ENCODE assay signal across 15 cellular contexts in genomic region chr4:89100853-89101252, GRCh38. TPM values are rescaled to one million over a fixed set of nuclear protein-coding genes. Genes with fewer than 3 reads are reported as not detected.
DNase-seq lines count a peak whose midpoint lies in the region; ATAC-seq, FAIRE-seq and TF ChIP-seq lines count a peak whose summit lies in the region.
"Had no signal": no experiment of that assay in that cellular context is flagged by ENCODE, and none has a peak within 500 bp of the region (broad histone marks: within the 10 kb centered on the region; RNA-seq: fewer than 3 reads in every experiment).

No MANE protein-coding gene starts in this region.

- H3K9ac ChIP-seq in GM12878 (ENCODE audit: control insufficient read depth, insufficient read depth, low read length) = peak overlapping the region; percentile 63

- no peaks in the 10 kb centered on the region for H3K27me3 ChIP-seq in GM12878 (replicated peaks in 1 of 2; ENCODE audit: control insufficient read depth in 2 of 2, insufficient read depth in 2 of 2, low read length in 1 of 2)
- H3K27me3 ChIP-seq: body of pancreas, left lung had no signal

- POLR2A ChIA-PET in GM12878 (lab: Charles Lee) = interaction anchor here (2.0 to 3.5 kb wide), 2 partner anchors 32 to 45 kb away, joined by 6 to 15 read pairs; partner anchors contain the start of gene FAM13A

- no peaks in the 10 kb centered on the region; the same call in 1 of the 3 replicates for H3K9me3 ChIP-seq in GM12878 (replicated peaks; ENCODE audit: control insufficient read depth, insufficient read depth, low read length)
- H3K9me3 ChIP-seq: body of pancreas, left lung had no signal

- no peak overlapping the region for H3K4me3 Mint-ChIP-seq in activated T-cell treated with anti-CD3 and anti-CD28 coated beads, Interleukin-2, amount 50 U/mL, for 24 hours
- no peak overlapping the region for H3K4me3 Mint-ChIP-seq in T-helper 2 cell treated with Interferon-gamma antibody and Interleukin-4, amounts not matched to agents 5 μg/mL and 100 μg/mL, for 36 hours

- ATAC-seq in GM21515 (IDR thresholded peaks at IDR 0.05; ENCODE audit: unreplicated experiment) (peak; percentile 21), HG02973 (IDR thresholded peaks at IDR 0.05; ENCODE audit: unreplicated experiment) (peak; percentile 3), GM12878 (peak; percentile 57)
- ATAC-seq: body of pancreas, left lung had no signal

- H3K36me3 ChIP-seq in GM12878 (ENCODE audit: control insufficient read depth in 2 of 2, insufficient read depth in 2 of 2, low read length in 1 of 2) = no peaks in the 10 kb centered on the region
- H3K36me3 ChIP-seq: left lung had no signal

- H3K27me3 Mint-ChIP-seq in activated T-cell treated with anti-CD3 and anti-CD28 coated beads, Interleukin-2, amount 50 U/mL, for 24 hours = peaks cover 5% of the 10 kb centered on the region
- H3K27me3 Mint-ChIP-seq in T-helper 2 cell treated with Interferon-gamma antibody and Interleukin-4, amounts not matched to agents 5 μg/mL and 100 μg/mL, for 36 hours (ENCODE audit: low read depth) = peaks cover 3% of the 10 kb centered on the region

- H2AFZ ChIP-seq in GM12878 (ENCODE audit: control insufficient read depth, low read depth, low read length) = peak overlapping the region; percentile 85

- TF ChIP-seq EP300 in GM12878 (IDR thresholded peaks at IDR 0.05; ENCODE audit: borderline replicate concordance in 1 of 2, control insufficient read depth in 1 of 2, low read depth in 2 of 2, low read length in 2 of 2) = no peak

- in situ Hi-C loops in GM12878 (cut with MboI) = no loop called here

- peak overlapping the region; percentile 95 for H3K27ac ChIP-seq in GM12878 (ENCODE audit: control insufficient read depth, insufficient read depth)
- H3K27ac ChIP-seq: body of pancreas, left lung had no signal

- CTCF ChIA-PET in GM12878 (lab: Yijun Ruan, JAX) = interaction anchor here (0.7 to 3.7 kb wide), 8 partner anchors 11 to 561 kb away, joined by 3 to 9 read pairs (median 4); partner anchors contain the start of gene FAM13A

- RAD21 ChIA-PET in GM12878 (lab: Charles Lee; ENCODE audit: unreplicated experiment) = interaction anchor here (0.6 to 2.1 kb wide), 8 partner anchors 13 to 280 kb away, joined by 3 to 40 read pairs (median 6); partner anchors contain the start of gene FAM13A

- WGBS in GM12878 (ENCODE audit: insufficient coverage, insufficient replicate concordance, low lambda C conversion rate, missing lambda C conversion rate) = 32% methylated on average over 3 of the region's 3 CpGs

- TF ChIP-seq RAD21 in GM12878 (IDR thresholded peaks at IDR 0.05; ENCODE audit: insufficient read depth, low read depth, low read length) = no peak

- H3K79me2 ChIP-seq in GM12878 (ENCODE audit: control insufficient read depth, insufficient read depth, low read length) = no peaks in the 10 kb centered on the region

- H3K4me1 ChIP-seq in GM12878 (ENCODE audit: control insufficient read depth, insufficient read depth, low read length) = peaks cover 7% of the 10 kb centered on the region
- H3K4me1 ChIP-seq: body of pancreas, left lung had no signal

- no peaks in the 10 kb centered on the region for H4K20me1 ChIP-seq in GM12878 (ENCODE audit: control insufficient read depth, insufficient read depth)

- no peak overlapping the region for H3K4me3 ChIP-seq in GM12878
- H3K4me3 ChIP-seq: body of pancreas, left lung, skin epidermis had no signal

- BruUV-seq in GM12878 (replicated peaks; lab: Mats Ljungman, UMichigan) = TSS peak; percentile 94

- no peaks in the 10 kb centered on the region for H3K9me3 Mint-ChIP-seq in activated T-cell treated with anti-CD3 and anti-CD28 coated beads, Interleukin-2, amount 50 U/mL, for 24 hours
- H3K9me3 Mint-ChIP-seq in T-helper 2 cell treated with Interferon-gamma antibody and Interleukin-4, amounts not matched to agents 5 μg/mL and 100 μg/mL, for 36 hours = no peaks in the 10 kb centered on the region

- peaks cover 23% of the 10 kb centered on the region for H3K4me1 Mint-ChIP-seq in activated T-cell treated with anti-CD3 and anti-CD28 coated beads, Interleukin-2, amount 50 U/mL, for 24 hours (ENCODE audit: low read depth)
- H3K4me1 Mint-ChIP-seq in T-helper 2 cell treated with Interferon-gamma antibody and Interleukin-4, amounts not matched to agents 5 μg/mL and 100 μg/mL, for 36 hours (ENCODE audit: low read depth) = peaks cover 3% of the 10 kb centered on the region

- SMC1A ChIA-PET in GM12878 (lab: Charles Lee; ENCODE audit: uncharacterized antibody, unreplicated experiment) = interaction anchor here (0.6 to 6.6 kb wide), 11 partner anchors 10 to 488 kb away, joined by 3 to 58 read pairs (median 4); partner anchors contain the start of gene FAM13A

- no peak for TF ChIP-seq CTCF in GM12878 (IDR thresholded peaks at IDR 0.05 in 2 of 3, conservative IDR thresholded peaks at IDR 0.05 in 1 of 3; ENCODE audit: control insufficient read depth in 2 of 3, extremely low read depth in 1 of 3, insufficient read depth in 1 of 3, low read depth in 3 of 3, low read length in 3 of 3)

- FAIRE-seq in GM12878 (lab: Jason Lieb, UNC) = no peak
- FAIRE-seq: endometrium had no signal

- no peak for DNase-seq in activated T-cell treated with anti-CD3 and anti-CD28 coated beads, Interleukin-2, amount 50 U/mL, for 24 hours
- no peak for DNase-seq in activated T-cell treated with anti-CD3 and anti-CD28 coated beads, Interleukin-2, amount 50 U/mL, for 1 hour
- DNase-seq in GM12878 (ENCODE audit: low read depth, low spot score) (no peak), NCI-H1436 treated with DMSO at 0.1 percent for 48 hours (lab: John Stamatoyannopoulos, UW) (no peak), HuH-7.5 (ENCODE audit: low spot score) (no peak)
- no peak for DNase-seq in T-helper 2 cell treated with Interferon-gamma antibody and Interleukin-4, amounts not matched to agents 5 μg/mL and 100 μg/mL, for 36 hours (ENCODE audit: low spot score)
- DNase-seq: body of pancreas, H7, left lung, NCI-H1417 treated with DMSO at 0.1 percent for 48 hours, NCI-H524 treated with DMSO at 0.1 percent for 48 hours had no signal

- intact Hi-C loops in GM12878 (cut with micrococcal nuclease; ENCODE audit: unreplicated experiment) = loop anchor here (2.0 kb wide), 1 partner anchor 20 kb away; no protein-coding TSS in a partner anchor

- H3K4me2 ChIP-seq in GM12878 (ENCODE audit: control insufficient read depth, insufficient read depth) = peak overlapping the region; percentile 84

- no peaks in the 10 kb centered on the region for H3K36me3 Mint-ChIP-seq in activated T-cell treated with anti-CD3 and anti-CD28 coated beads, Interleukin-2, amount 50 U/mL, for 24 hours (ENCODE audit: low read depth)
- H3K36me3 Mint-ChIP-seq in T-helper 2 cell treated with Interferon-gamma antibody and Interleukin-4, amounts not matched to agents 5 μg/mL and 100 μg/mL, for 36 hours (ENCODE audit: low read depth) = no peaks in the 10 kb centered on the region

- no peak for TF ChIP-seq POLR2A in GM12878 (IDR thresholded peaks at IDR 0.05; ENCODE audit: low read depth, low read length)

- H3K27ac Mint-ChIP-seq in activated T-cell treated with anti-CD3 and anti-CD28 coated beads, Interleukin-2, amount 50 U/mL, for 24 hours = peak overlapping the region; percentile 81
- H3K27ac Mint-ChIP-seq in T-helper 2 cell treated with Interferon-gamma antibody and Interleukin-4, amounts not matched to agents 5 μg/mL and 100 μg/mL, for 36 hours = no peak overlapping the region

TF ChIP-seq in GM12878, 131 proteins besides CTCF, POLR2A, EP300 and RAD21 (continues in another document):
- TF ChIP-seq RUNX3 (IDR thresholded peaks at IDR 0.05; ENCODE audit: low read length) = no peak
- no peak for TF ChIP-seq SUZ12 (IDR thresholded peaks at IDR 0.05; ENCODE audit: unreplicated experiment)
- no peak for TF ChIP-seq RAD51 (IDR thresholded peaks at IDR 0.05)

RNA-seq across cellular contexts. Expression of gene TIGD2, which starts 10.5 kb away (rescaled TPM):
- total RNA-seq in GM12878 (2013; cell fraction: nucleolus; rRNA removed) = 17.5 and 18.1 TPM in 2 replicates
- total RNA-seq in GM12878 (2014; rRNA removed) (6.6 and 8.1 TPM in 2 replicates), GM12878 (2014; rRNA removed; fragmentation: Illumina TruSeq; extraction: Trizol) (8.4 and 9.0 TPM in 2 replicates), GM12878 (2021) (5.5 and 6.0 TPM in 2 replicates)
- polyA plus RNA-seq in GM12878 (2011; ENCODE audit: low read depth) = 2.6 TPM
- polyA plus RNA-seq in GM12878 (2011; rRNA removed) (3.6 and 4.6 TPM in 2 replicates), GM12878 (2014; fragmentation: Illumina TruSeq; extraction: Trizol) (7.9 and 8.7 TPM in 2 replicates), GM12878 (2014; fragmentation: Nextera tagmentation; extraction: Ambion mirVana) (1 to 10 TPM; 2.4 to 3.6 TPM), GM12878 (2014; rRNA removed) (3.9 and 4.1 TPM in 2 replicates), GM12878 (2016; fragmentation: Nextera tagmentation; extraction: Ambion mirVana) (1 to 10 TPM; 4.5 to 5.8 TPM)
- polyA plus RNA-seq in GM12878 (2011; cell fraction: cytosol; rRNA removed) = 1.3 and 2.1 TPM in 2 replicates
- polyA plus RNA-seq in GM12878 (2011; cell fraction: nucleus; rRNA removed) = 6.0 and 6.2 TPM in 2 replicates
- 3.2 and 3.3 TPM in 2 replicates for polyA plus RNA-seq in GM12878 (2012)
- 2.3 and 4.5 TPM in 2 replicates for polyA minus RNA-seq in GM12878 (2011; rRNA and poly(A)+ RNA removed)
- polyA minus RNA-seq in GM12878 (2011; cell fraction: cytosol; rRNA and poly(A)+ RNA removed) = 1.5 and 2.1 TPM in 2 replicates
- 6.4 and 9.3 TPM in 2 replicates for polyA minus RNA-seq in GM12878 (2011; cell fraction: nucleus; rRNA and poly(A)+ RNA removed)

RNA-seq across cellular contexts. Expression of gene FAM13A, which starts 43.9 kb away (rescaled TPM):
- total RNA-seq in GM12878 (2013; cell fraction: nucleolus; rRNA removed) = 84.2 and 89.6 TPM in 2 replicates
- total RNA-seq in GM12878 (2014; rRNA removed) = 0.22 and 0.28 TPM in 2 replicates
- total RNA-seq in GM12878 (2014; rRNA removed; fragmentation: Illumina TruSeq; extraction: Trizol) = 0.27 and 0.32 TPM in 2 replicates
- 0.15 and 0.45 TPM in 2 replicates for total RNA-seq in GM12878 (2021)
- polyA plus RNA-seq in GM12878 (2011; ENCODE audit: low read depth) = 1.0 TPM
- polyA plus RNA-seq in GM12878 (2011; rRNA removed) = 1.8 and 2.8 TPM in 2 replicates
- polyA plus RNA-seq in GM12878 (2011; cell fraction: cytosol; rRNA removed) = 0.69 and 1.3 TPM in 2 replicates
- 2.2 and 4.9 TPM in 2 replicates for polyA plus RNA-seq in GM12878 (2011; cell fraction: nucleus; rRNA removed)
- 1.5 and 1.6 TPM in 2 replicates for polyA plus RNA-seq in GM12878 (2012)
- 0.31 and 0.48 TPM in 2 replicates for polyA plus RNA-seq in GM12878 (2014; fragmentation: Illumina TruSeq; extraction: Trizol)
- under 1 TPM; 0.09 to 0.27 TPM for polyA plus RNA-seq in GM12878 (2014; fragmentation: Nextera tagmentation; extraction: Ambion mirVana)
- 0.05 and 0.08 TPM in 2 replicates for polyA plus RNA-seq in GM12878 (2014; rRNA removed)
- polyA plus RNA-seq in GM12878 (2016; fragmentation: Nextera tagmentation; extraction: Ambion mirVana) = under 1 TPM in 1 of 2 experiments, not detected in 1; 0.19 TPM
- 2.6 and 4.4 TPM in 2 replicates for polyA minus RNA-seq in GM12878 (2011; rRNA and poly(A)+ RNA removed)
- 1.2 and 2.0 TPM in 2 replicates for polyA minus RNA-seq in GM12878 (2011; cell fraction: cytosol; rRNA and poly(A)+ RNA removed)
- polyA minus RNA-seq in GM12878 (2011; cell fraction: nucleus; rRNA and poly(A)+ RNA removed) = 4.5 and 6.8 TPM in 2 replicates

Comparison
In these comparisons a context has a peak if more than half of its experiments do, and no peak if none do; other contexts are left out.
1. ATAC-seq: peak in every context shown above with its lines; median percentile 57 in GM12878; 21 in GM21515; 3 in HG02973.